Comparison of ENCODE assay signal across 26 cellular contexts in genomic region chr15:82959423-82959822, GRCh38.
"Had no signal": no experiment of that assay in that cellular context is flagged by ENCODE, and none has a peak within 500 bp of the region (broad histone marks: within the 10 kb centered on the region; RNA-seq: fewer than 3 reads in every experiment).

No MANE protein-coding gene starts in this region.

- H3K9me3 ChIP-seq: colonic mucosa, esophagus squamous epithelium, gastroesophageal sphincter, heart left ventricle, left lung, lower lobe of right lung, mucosa of descending colon had no signal

- DNase-seq: colonic mucosa; cortex of kidney; effector CD8-positive, alpha-beta T cell; effector memory CD8-positive, alpha-beta T cell; endodermal cell; erythroblast; esophagus squamous epithelium; foreskin fibroblast; foreskin melanocyte; heart left ventricle; hypothalamus; immature natural killer cell; islet precursor cell; kidney; kidney glomerular epithelial cell; left cardiac atrium; left lung; left ventricle myocardium superior; lower lobe of right lung; mesendoderm; mucosa of descending colon; naive B cell had no signal

- H3K4me1 ChIP-seq: colonic mucosa, gastroesophageal sphincter, left lung, lower lobe of right lung had no signal

- ATAC-seq: effector memory CD8-positive, alpha-beta T cell; esophagus mucosa; gastroesophageal sphincter; left lung; lower lobe of right lung; mucosa of descending colon had no signal

- H3K4me3 ChIP-seq: colonic mucosa, esophagus squamous epithelium, gastroesophageal sphincter, heart left ventricle, hepatocyte, left lung, lower lobe of right lung, mucosa of descending colon had no signal

- H3K36me3 ChIP-seq: colonic mucosa, esophagus squamous epithelium, gastroesophageal sphincter, heart left ventricle, left lung, lower lobe of right lung had no signal

- H3K27ac ChIP-seq: colonic mucosa, epithelial cell of prostate, esophagus squamous epithelium, gastroesophageal sphincter, hepatocyte, left lung, lower lobe of right lung had no signal

- H3K27me3 ChIP-seq: colonic mucosa, esophagus squamous epithelium, gastroesophageal sphincter, heart left ventricle, hepatocyte, left lung had no signal
